ENCODE assay signal across 7 cellular contexts in genomic region chr19:1879982-1880381, GRCh38. TPM values are rescaled to one million over a fixed set of nuclear protein-coding genes. Genes with fewer than 3 reads are reported as not detected.
A peak's percentile ranks its signal among the peaks of the same experiment; 100 is the strongest.
DNase-seq lines count a peak whose midpoint lies in the region; ATAC-seq and TF ChIP-seq lines count a peak whose summit lies in the region.
"Not testable (repeated sequence)": the region's sequence is repeated elsewhere in the genome, so short reads cannot be mapped to it uniquely, and the experiment has no call there.

No MANE protein-coding gene starts in this region.

- not testable (repeated sequence) for H3K4me3 ChIP-seq in naive thymus-derived CD4-positive, alpha-beta T cell (ENCODE audit: low read length)

- H3K4me3 Mint-ChIP-seq in CD4-positive, alpha-beta T cell = peak overlapping the region; percentile 42
- peak overlapping the region; percentile 17 for H3K4me3 Mint-ChIP-seq in activated T-helper 2 cell treated with anti-CD3 and anti-CD28 coated beads, Interferon-gamma antibody, Interleukin-2, Interleukin-4, amounts not matched to agents 10 μg/mL and 5 μg/mL and 100 μg/mL, durations not matched to agents 14 hours and 24 hours and 36 hours (ENCODE audit: low read depth)
- H3K4me3 Mint-ChIP-seq in central memory CD8-positive, alpha-beta T cell = peak overlapping the region; percentile 56
- peak overlapping the region in 4 of 10 donors; percentile 17 to 73 (median 32) for H3K4me3 Mint-ChIP-seq in naive thymus-derived CD4-positive, alpha-beta T cell
- H3K4me3 Mint-ChIP-seq in stimulated activated effector memory CD8-positive, alpha-beta T cell treated with anti-CD3 and anti-CD28 coated beads, Interleukin-12 subunit alpha, Interleukin-12 subunit beta, amount 100 ng/mL, for 72 hours = peak overlapping the region; percentile 99

- not testable (repeated sequence) for H3K9me3 ChIP-seq in CD4-positive, alpha-beta T cell (ENCODE audit: control insufficient read depth, low read length); naive thymus-derived CD4-positive, alpha-beta T cell (ENCODE audit: control insufficient read depth in 2 of 3, low read length in 3 of 3)

- not testable (repeated sequence) for H3K9me3 Mint-ChIP-seq in CD4-positive, alpha-beta T cell; activated T-helper 2 cell treated with anti-CD3 and anti-CD28 coated beads, Interferon-gamma antibody, Interleukin-2, Interleukin-4, amounts not matched to agents 10 μg/mL and 5 μg/mL and 100 μg/mL, durations not matched to agents 14 hours and 24 hours and 36 hours; central memory CD8-positive, alpha-beta T cell; naive thymus-derived CD4-positive, alpha-beta T cell; stimulated activated effector memory CD8-positive, alpha-beta T cell treated with anti-CD3 and anti-CD28 coated beads, Interleukin-12 subunit alpha, Interleukin-12 subunit beta, amount 100 ng/mL, for 72 hours

- H3K27ac ChIP-seq in CD4-positive, alpha-beta T cell (ENCODE audit: low read depth, low read length) = peak overlapping the region; percentile 59
- H3K27ac ChIP-seq in RWPE1 = peak overlapping the region; percentile 17
- H3K27ac ChIP-seq in naive thymus-derived CD4-positive, alpha-beta T cell (ENCODE audit: low read depth, low read length) = peak overlapping the region; percentile 55

- H3K27me3 Mint-ChIP-seq in CD4-positive, alpha-beta T cell; activated T-helper 2 cell treated with anti-CD3 and anti-CD28 coated beads, Interferon-gamma antibody, Interleukin-2, Interleukin-4, amounts not matched to agents 10 μg/mL and 5 μg/mL and 100 μg/mL, durations not matched to agents 14 hours and 24 hours and 36 hours (ENCODE audit: low read depth); central memory CD8-positive, alpha-beta T cell; naive thymus-derived CD4-positive, alpha-beta T cell: not testable (repeated sequence)

- H3K4me1 Mint-ChIP-seq in CD4-positive, alpha-beta T cell (ENCODE audit: low read depth) = peaks cover 37% of the 10 kb centered on the region
- H3K4me1 Mint-ChIP-seq in activated T-helper 2 cell treated with anti-CD3 and anti-CD28 coated beads, Interferon-gamma antibody, Interleukin-2, Interleukin-4, amounts not matched to agents 10 μg/mL and 5 μg/mL and 100 μg/mL, durations not matched to agents 14 hours and 24 hours and 36 hours (ENCODE audit: low read depth) = peaks cover 25% of the 10 kb centered on the region
- peaks cover 43% of the 10 kb centered on the region for H3K4me1 Mint-ChIP-seq in central memory CD8-positive, alpha-beta T cell
- peaks cover 21 to 44% (median 33%) of the 10 kb centered on the region in 7 donors for H3K4me1 Mint-ChIP-seq in naive thymus-derived CD4-positive, alpha-beta T cell
- peaks cover 35% of the 10 kb centered on the region for H3K4me1 Mint-ChIP-seq in stimulated activated effector memory CD8-positive, alpha-beta T cell treated with anti-CD3 and anti-CD28 coated beads, Interleukin-12 subunit alpha, Interleukin-12 subunit beta, amount 100 ng/mL, for 72 hours

- ATAC-seq in CD4-positive, alpha-beta T cell (ENCODE audit: poor library complexity); central memory CD8-positive, alpha-beta T cell (replicated peaks; ENCODE audit: extremely low read depth, poor library complexity, severe bottlenecking); Right ventricle myocardium inferior; naive thymus-derived CD4-positive, alpha-beta T cell; stimulated activated effector memory CD8-positive, alpha-beta T cell treated with anti-CD3 and anti-CD28 coated beads, Interleukin-12 subunit alpha, Interleukin-12 subunit beta, amount 100 ng/mL, for 72 hours: not testable (repeated sequence)

- H3K36me3 Mint-ChIP-seq in CD4-positive, alpha-beta T cell (ENCODE audit: low read depth) = peaks cover 44% of the 10 kb centered on the region
- H3K36me3 Mint-ChIP-seq in activated T-helper 2 cell treated with anti-CD3 and anti-CD28 coated beads, Interferon-gamma antibody, Interleukin-2, Interleukin-4, amounts not matched to agents 10 μg/mL and 5 μg/mL and 100 μg/mL, durations not matched to agents 14 hours and 24 hours and 36 hours (ENCODE audit: low read depth) = peaks cover 22% of the 10 kb centered on the region
- H3K36me3 Mint-ChIP-seq in central memory CD8-positive, alpha-beta T cell (ENCODE audit: insufficient read depth) = peaks cover 51% of the 10 kb centered on the region
- peaks cover 3 to 13% (median 4%) of the 10 kb centered on the region in 5 donors for H3K36me3 Mint-ChIP-seq in naive thymus-derived CD4-positive, alpha-beta T cell
- peaks cover 42% of the 10 kb centered on the region for H3K36me3 Mint-ChIP-seq in stimulated activated effector memory CD8-positive, alpha-beta T cell treated with anti-CD3 and anti-CD28 coated beads, Interleukin-12 subunit alpha, Interleukin-12 subunit beta, amount 100 ng/mL, for 72 hours

- H3K4me1 ChIP-seq in naive thymus-derived CD4-positive, alpha-beta T cell (ENCODE audit: control insufficient read depth in 2 of 2, insufficient read depth in 2 of 2, low read length in 2 of 2) = peaks cover 28 to 36% of the 10 kb centered on the region in 2 donors

- not testable (repeated sequence) for TF ChIP-seq CTCF in CD4-positive, alpha-beta T cell (IDR thresholded peaks at IDR 0.05); RWPE1 (conservative IDR thresholded peaks at IDR 0.05; ENCODE audit: low read depth)

- POLR2A ChIA-PET in CD4-positive, alpha-beta T cell (lab: Charles Lee); RWPE1 (lab: Yijun Ruan, JAX; ENCODE audit: low non-redundant PET): not testable (repeated sequence)
- POLR2A ChIA-PET in naive thymus-derived CD4-positive, alpha-beta T cell (lab: Charles Lee) = interaction anchor here (1.2 kb wide), 1 partner anchor 14 kb away, joined by 5 read pairs; no protein-coding TSS in a partner anchor

- H3K36me3 ChIP-seq in naive thymus-derived CD4-positive, alpha-beta T cell (ENCODE audit: control insufficient read depth in 2 of 3, insufficient read depth in 3 of 3, low read length in 3 of 3) = peaks cover 0 to 29% (median 0%) of the 10 kb centered on the region in 3 experiments

- CTCF ChIA-PET in CD4-positive, alpha-beta T cell (lab: Charles Lee); RWPE1 (lab: Yijun Ruan, JAX); naive thymus-derived CD4-positive, alpha-beta T cell (lab: Charles Lee): not testable (repeated sequence)

- H3K27ac Mint-ChIP-seq in CD4-positive, alpha-beta T cell = peak overlapping the region; percentile 62
- not testable (repeated sequence) for H3K27ac Mint-ChIP-seq in activated T-helper 2 cell treated with anti-CD3 and anti-CD28 coated beads, Interferon-gamma antibody, Interleukin-2, Interleukin-4, amounts not matched to agents 10 μg/mL and 5 μg/mL and 100 μg/mL, durations not matched to agents 14 hours and 24 hours and 36 hours
- H3K27ac Mint-ChIP-seq in central memory CD8-positive, alpha-beta T cell (ENCODE audit: low read depth) = peak overlapping the region; percentile 67
- peak overlapping the region in 7 of 9 donors; percentile 11 to 81 (median 48) for H3K27ac Mint-ChIP-seq in naive thymus-derived CD4-positive, alpha-beta T cell
- peak overlapping the region; percentile 60 for H3K27ac Mint-ChIP-seq in stimulated activated effector memory CD8-positive, alpha-beta T cell treated with anti-CD3 and anti-CD28 coated beads, Interleukin-12 subunit alpha, Interleukin-12 subunit beta, amount 100 ng/mL, for 72 hours

- not testable (repeated sequence) for H3K27me3 ChIP-seq in CD4-positive, alpha-beta T cell (ENCODE audit: control insufficient read depth, insufficient read depth, low read length); naive thymus-derived CD4-positive, alpha-beta T cell (ENCODE audit: control insufficient read depth in 2 of 2, insufficient read depth in 2 of 2, low read length in 2 of 2)

- intact Hi-C loops in CD4-positive, alpha-beta T cell (cut with DNase I, micrococcal nuclease) = loop anchor here in 1 of 2 experiments (5.0 kb wide), 1 partner anchor 207 kb away; no protein-coding TSS in a partner anchor
- intact Hi-C loops in activated T-helper 2 cell treated with anti-CD3 and anti-CD28 coated beads, Interferon-gamma antibody, Interleukin-2, Interleukin-4, amounts not matched to agents 10 μg/mL and 5 μg/mL and 100 μg/mL, durations not matched to agents 14 hours and 24 hours and 36 hours (cut with micrococcal nuclease) = loop anchor here (5.0 kb wide), 1 partner anchor 202 kb away; no protein-coding TSS in a partner anchor
- intact Hi-C loops in Right ventricle myocardium inferior (cut with DNase I); naive thymus-derived CD4-positive, alpha-beta T cell (cut with micrococcal nuclease): not testable (repeated sequence)

- not testable (repeated sequence) for DNase-seq in CD4-positive, alpha-beta T cell; RWPE1 (ENCODE audit: low spot score); activated T-helper 2 cell treated with anti-CD3 and anti-CD28 coated beads, Interferon-gamma antibody, Interleukin-2, Interleukin-4, amounts not matched to agents 10 μg/mL and 5 μg/mL and 100 μg/mL, durations not matched to agents 14 hours and 24 hours and 36 hours (ENCODE audit: low spot score); central memory CD8-positive, alpha-beta T cell (ENCODE audit: low spot score in 2 of 2); naive thymus-derived CD4-positive, alpha-beta T cell; stimulated activated effector memory CD8-positive, alpha-beta T cell treated with anti-CD3 and anti-CD28 coated beads, Interleukin-12 subunit alpha, Interleukin-12 subunit beta, amount 100 ng/mL, for 72 hours (ENCODE audit: low spot score in 2 of 2)
- DNase-seq in Right ventricle myocardium inferior (ENCODE audit: missing footprints) = peak; percentile 39

RNA-seq across cellular contexts. Expression of gene ABHD17A, which starts 5.3 kb away (rescaled TPM):
- 100 to 1,000 TPM; 156 to 172 TPM for total RNA-seq in CD4-positive, alpha-beta T cell
- 100 and 102 TPM in 2 replicates for total RNA-seq in activated T-helper 2 cell treated with anti-CD3 and anti-CD28 coated beads, Interferon-gamma antibody, Interleukin-2, Interleukin-4, amounts not matched to agents 10 μg/mL and 5 μg/mL and 100 μg/mL, durations not matched to agents 14 hours and 24 hours and 36 hours
- 61.5 TPM for total RNA-seq in Right ventricle myocardium inferior
- 100 to 1,000 TPM in 4 of 5 experiments, 10 to 100 TPM in 1; 92.9 to 175 (median 127) TPM for total RNA-seq in naive thymus-derived CD4-positive, alpha-beta T cell
- polyA plus RNA-seq in naive thymus-derived CD4-positive, alpha-beta T cell = 100 to 1,000 TPM; 135 to 140 TPM

RNA-seq across cellular contexts. Expression of gene KLF16, which starts 16.6 kb away (rescaled TPM):
- 10 to 100 TPM; 83.8 to 89.2 TPM for total RNA-seq in CD4-positive, alpha-beta T cell
- total RNA-seq in activated T-helper 2 cell treated with anti-CD3 and anti-CD28 coated beads, Interferon-gamma antibody, Interleukin-2, Interleukin-4, amounts not matched to agents 10 μg/mL and 5 μg/mL and 100 μg/mL, durations not matched to agents 14 hours and 24 hours and 36 hours = 31.2 and 32.1 TPM in 2 replicates
- total RNA-seq in Right ventricle myocardium inferior = 11.0 TPM
- 10 to 100 TPM; 20.5 to 65.2 (median 21.1) TPM for total RNA-seq in naive thymus-derived CD4-positive, alpha-beta T cell
- polyA plus RNA-seq in naive thymus-derived CD4-positive, alpha-beta T cell = under 1 TPM; 0.41 to 0.47 TPM

RNA-seq across cellular contexts. Expression of gene ADAT3, which starts 25.2 kb away (rescaled TPM):
- total RNA-seq in CD4-positive, alpha-beta T cell = 1 to 10 TPM; 7.9 to 8.2 TPM
- 9.1 and 9.9 TPM in 2 replicates for total RNA-seq in activated T-helper 2 cell treated with anti-CD3 and anti-CD28 coated beads, Interferon-gamma antibody, Interleukin-2, Interleukin-4, amounts not matched to agents 10 μg/mL and 5 μg/mL and 100 μg/mL, durations not matched to agents 14 hours and 24 hours and 36 hours
- total RNA-seq in Right ventricle myocardium inferior = 1.6 TPM
- total RNA-seq in naive thymus-derived CD4-positive, alpha-beta T cell = 10 to 100 TPM in 2 of 5 experiments, 1 to 10 TPM in 3; 3.5 to 13.5 (median 6.1) TPM
- 1 to 10 TPM; 2.2 to 5.9 TPM for polyA plus RNA-seq in naive thymus-derived CD4-positive, alpha-beta T cell

RNA-seq across cellular contexts. Expression of gene SCAMP4, which starts 25.2 kb away (rescaled TPM):
- 10 to 100 TPM; 12.7 to 15.4 TPM for total RNA-seq in CD4-positive, alpha-beta T cell
- 35.9 and 37.9 TPM in 2 replicates for total RNA-seq in activated T-helper 2 cell treated with anti-CD3 and anti-CD28 coated beads, Interferon-gamma antibody, Interleukin-2, Interleukin-4, amounts not matched to agents 10 μg/mL and 5 μg/mL and 100 μg/mL, durations not matched to agents 14 hours and 24 hours and 36 hours
- 17.9 TPM for total RNA-seq in Right ventricle myocardium inferior
- 10 to 100 TPM; 17.6 to 35.5 (median 23.0) TPM for total RNA-seq in naive thymus-derived CD4-positive, alpha-beta T cell
- polyA plus RNA-seq in naive thymus-derived CD4-positive, alpha-beta T cell = 10 to 100 TPM; 11.8 to 12.8 TPM

RNA-seq across cellular contexts. Expression of gene REXO1, which starts 31.7 kb away (rescaled TPM):
- total RNA-seq in CD4-positive, alpha-beta T cell = 100 to 1,000 TPM; 106 to 114 TPM
- total RNA-seq in activated T-helper 2 cell treated with anti-CD3 and anti-CD28 coated beads, Interferon-gamma antibody, Interleukin-2, Interleukin-4, amounts not matched to agents 10 μg/mL and 5 μg/mL and 100 μg/mL, durations not matched to agents 14 hours and 24 hours and 36 hours = 55.2 and 56.6 TPM in 2 replicates
- 17.8 TPM for total RNA-seq in Right ventricle myocardium inferior
- total RNA-seq in naive thymus-derived CD4-positive, alpha-beta T cell = 10 to 100 TPM; 52.7 to 92.6 (median 73.1) TPM
- polyA plus RNA-seq in naive thymus-derived CD4-positive, alpha-beta T cell = 1 to 10 TPM; 5.4 to 9.6 TPM
